In genomic region chr6:2976571-2977085, GRCh38 we compare ENCODE assay signal across 8 cellular contexts. TPM values are rescaled to one million over a fixed set of nuclear protein-coding genes. Genes with fewer than 3 reads are reported as not detected.
DNase-seq lines count a peak whose midpoint lies in the region; ATAC-seq and TF ChIP-seq lines count a peak whose summit lies in the region.

No MANE protein-coding gene starts in this region.

- peaks cover 7% of the 10 kb centered on the region for H3K79me2 ChIP-seq in hepatocyte

- no peaks in the 10 kb centered on the region for H3K36me3 ChIP-seq in hepatocyte (replicated peaks; ENCODE audit: insufficient read depth, low read depth)

- no peak overlapping the region for H3K27ac Mint-ChIP-seq in T-helper 2 cell treated with Interferon-gamma antibody and Interleukin-4, amounts not matched to agents 5 μg/mL and 100 μg/mL, for 36 hours

- H3K9me3 Mint-ChIP-seq in T-helper 2 cell treated with Interferon-gamma antibody and Interleukin-4, amounts not matched to agents 5 μg/mL and 100 μg/mL, for 36 hours: peaks cover 6% of the 10 kb centered on the region

- no peaks in the 10 kb centered on the region for H3K27me3 ChIP-seq in AG04450 (ENCODE audit: control insufficient read depth, insufficient read depth, low read length)
- H3K27me3 ChIP-seq in hepatocyte: no peaks in the 10 kb centered on the region

- H3K27ac ChIP-seq in AG04450 (ENCODE audit: low read depth, low read length) (peak overlapping the region; percentile 87), hepatocyte (no peak overlapping the region)

- H4K20me1 ChIP-seq in hepatocyte (ENCODE audit: insufficient read depth, poor library complexity, severe bottlenecking): no peaks in the 10 kb centered on the region

- peaks cover 22% of the 10 kb centered on the region for H3K4me1 ChIP-seq in hepatocyte (ENCODE audit: insufficient read depth)

- H3K4me3 Mint-ChIP-seq in T-helper 2 cell treated with Interferon-gamma antibody and Interleukin-4, amounts not matched to agents 5 μg/mL and 100 μg/mL, for 36 hours: no peak overlapping the region

- DNase-seq in AG04450 (ENCODE audit: low read depth, low spot score): no peak
- peak; percentile 67 for DNase-seq in HPDE6-E6E7 (ENCODE audit: extremely low spot score)
- peak; percentile 31 for DNase-seq in amniotic stem cell (lab: John Stamatoyannopoulos, UW)
- peak; percentile 50 for DNase-seq in glomerular visceral epithelial cell (ENCODE audit: extremely low spot score)
- no peak for DNase-seq in DMS 273 treated with DMSO at 0.1 percent for 48 hours (lab: John Stamatoyannopoulos, UW)
- DNase-seq in T-helper 2 cell treated with Interferon-gamma antibody and Interleukin-4, amounts not matched to agents 5 μg/mL and 100 μg/mL, for 36 hours (ENCODE audit: low spot score): no peak
- DNase-seq in hepatocyte (ENCODE audit: low spot score): no peak

- no peak overlapping the region for H3K4me3 ChIP-seq in AG04450 (ENCODE audit: low read depth, low read length)
- no peak overlapping the region for H3K4me3 ChIP-seq in hepatocyte

- no peaks in the 10 kb centered on the region for H3K9me3 ChIP-seq in AG04450 (ENCODE audit: control insufficient read depth, insufficient read depth, low read length)
- no peaks in the 10 kb centered on the region for H3K9me3 ChIP-seq in hepatocyte (ENCODE audit: low read depth)

- H3K9me2 ChIP-seq in hepatocyte (replicated peaks; ENCODE audit: insufficient read depth): no peaks in the 10 kb centered on the region

- H3K4me2 ChIP-seq in hepatocyte: no peak overlapping the region

- ATAC-seq in GM21723 (IDR thresholded peaks at IDR 0.05; ENCODE audit: unreplicated experiment): no peak

- H3K36me3 Mint-ChIP-seq in T-helper 2 cell treated with Interferon-gamma antibody and Interleukin-4, amounts not matched to agents 5 μg/mL and 100 μg/mL, for 36 hours (ENCODE audit: low read depth): peaks cover 2% of the 10 kb centered on the region

- TF ChIP-seq CTCF in AG04450 (IDR thresholded peaks at IDR 0.05; ENCODE audit: low read depth, low read length) (no peak), hepatocyte (IDR thresholded peaks at IDR 0.05; ENCODE audit: poor library complexity) (no peak)

- H3K27me3 Mint-ChIP-seq in T-helper 2 cell treated with Interferon-gamma antibody and Interleukin-4, amounts not matched to agents 5 μg/mL and 100 μg/mL, for 36 hours (ENCODE audit: low read depth): peaks cover 5% of the 10 kb centered on the region

- H3K4me1 Mint-ChIP-seq in T-helper 2 cell treated with Interferon-gamma antibody and Interleukin-4, amounts not matched to agents 5 μg/mL and 100 μg/mL, for 36 hours (ENCODE audit: low read depth): peaks cover 26% of the 10 kb centered on the region

- POLR2A ChIA-PET in AG04450 (lab: Yijun Ruan, JAX): no interaction called here

- 72% methylated on average over 7 of the region's 7 CpGs for WGBS in hepatocyte (ENCODE audit: low lambda C conversion rate, missing lambda C conversion rate)

- CTCF ChIA-PET in AG04450 (lab: Charles Lee): interaction anchor here (1.6 to 4.5 kb wide), 4 partner anchors 12 to 130 kb away, joined by 6 to 47 read pairs (median 22); no protein-coding TSS in a partner anchor

- no peak overlapping the region for H2AFZ ChIP-seq in hepatocyte

RNA-seq across cellular contexts. Expression of gene SERPINB6, which starts 5.3 kb away (rescaled TPM):
- polyA plus RNA-seq in AG04450 (2011; rRNA removed) (107 and 120 TPM in 2 replicates), hepatocyte (109 and 117 TPM in 2 replicates)
- polyA minus RNA-seq in AG04450 (2011; rRNA and poly(A)+ RNA removed): 83.3 and 83.5 TPM in 2 replicates
- total RNA-seq in hepatocyte: 77.7 and 87.9 TPM in 2 replicates

RNA-seq across cellular contexts. Expression of gene NQO2, which starts 23.1 kb away (rescaled TPM):
- polyA plus RNA-seq in AG04450 (2011; rRNA removed) (32.4 and 34.3 TPM in 2 replicates), hepatocyte (28.6 and 38.5 TPM in 2 replicates)
- 19.9 and 24.7 TPM in 2 replicates for polyA minus RNA-seq in AG04450 (2011; rRNA and poly(A)+ RNA removed)
- 22.5 and 23.4 TPM in 2 replicates for total RNA-seq in hepatocyte

Comparison
In these comparisons a context has a peak if more than half of its experiments do, and no peak if none do; other contexts are left out.
1. DNase-seq: peak in HPDE6-E6E7 (single experiment), amniotic stem cell (single experiment) and glomerular visceral epithelial cell (single experiment); none in AG04450 (single experiment), DMS 273 treated with DMSO at 0.1 percent for 48 hours (single experiment), T-helper 2 cell treated with Interferon-gamma antibody and Interleukin-4, amounts not matched to agents 5 μg/mL and 100 μg/mL, for 36 hours (single experiment) and hepatocyte (single experiment).